1 cellular context compared by ENCODE assay signal in the genomic region with DNA sequence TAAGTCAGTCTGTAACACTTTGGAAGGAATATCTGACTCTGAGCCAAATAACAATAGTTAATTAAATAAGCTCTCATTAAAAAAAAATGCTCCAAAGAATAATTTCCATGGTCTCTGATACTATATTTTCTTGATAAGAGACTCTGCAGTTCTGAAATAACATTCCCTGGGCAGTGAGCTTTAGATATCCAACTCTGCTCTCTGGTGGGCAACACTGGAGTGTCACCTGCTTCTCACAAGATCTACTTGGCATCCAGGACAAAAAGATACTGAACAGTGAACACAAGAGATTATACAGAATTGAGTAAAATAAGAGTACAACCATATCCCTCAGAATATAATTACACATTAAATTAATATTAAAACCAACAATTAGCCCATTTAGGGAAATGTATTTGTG.
TF ChIP-seq lines count a peak whose summit lies in the region.

No MANE protein-coding gene starts in this region.

TF ChIP-seq in HCT116, 20 proteins besides CTCF, POLR2A, EP300 and RAD21 (continued from another document):
- TF ChIP-seq, protein P1, sequence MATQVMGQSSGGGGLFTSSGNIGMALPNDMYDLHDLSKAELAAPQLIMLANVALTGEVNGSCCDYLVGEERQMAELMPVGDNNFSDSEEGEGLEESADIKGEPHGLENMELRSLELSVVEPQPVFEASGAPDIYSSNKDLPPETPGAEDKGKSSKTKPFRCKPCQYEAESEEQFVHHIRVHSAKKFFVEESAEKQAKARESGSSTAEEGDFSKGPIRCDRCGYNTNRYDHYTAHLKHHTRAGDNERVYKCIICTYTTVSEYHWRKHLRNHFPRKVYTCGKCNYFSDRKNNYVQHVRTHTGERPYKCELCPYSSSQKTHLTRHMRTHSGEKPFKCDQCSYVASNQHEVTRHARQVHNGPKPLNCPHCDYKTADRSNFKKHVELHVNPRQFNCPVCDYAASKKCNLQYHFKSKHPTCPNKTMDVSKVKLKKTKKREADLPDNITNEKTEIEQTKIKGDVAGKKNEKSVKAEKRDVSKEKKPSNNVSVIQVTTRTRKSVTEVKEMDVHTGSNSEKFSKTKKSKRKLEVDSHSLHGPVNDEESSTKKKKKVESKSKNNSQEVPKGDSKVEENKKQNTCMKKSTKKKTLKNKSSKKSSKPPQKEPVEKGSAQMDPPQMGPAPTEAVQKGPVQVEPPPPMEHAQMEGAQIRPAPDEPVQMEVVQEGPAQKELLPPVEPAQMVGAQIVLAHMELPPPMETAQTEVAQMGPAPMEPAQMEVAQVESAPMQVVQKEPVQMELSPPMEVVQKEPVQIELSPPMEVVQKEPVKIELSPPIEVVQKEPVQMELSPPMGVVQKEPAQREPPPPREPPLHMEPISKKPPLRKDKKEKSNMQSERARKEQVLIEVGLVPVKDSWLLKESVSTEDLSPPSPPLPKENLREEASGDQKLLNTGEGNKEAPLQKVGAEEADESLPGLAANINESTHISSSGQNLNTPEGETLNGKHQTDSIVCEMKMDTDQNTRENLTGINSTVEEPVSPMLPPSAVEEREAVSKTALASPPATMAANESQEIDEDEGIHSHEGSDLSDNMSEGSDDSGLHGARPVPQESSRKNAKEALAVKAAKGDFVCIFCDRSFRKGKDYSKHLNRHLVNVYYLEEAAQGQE (IDR thresholded peaks at IDR 0.05; ENCODE audit: low read depth): no peak
- no peak for TF ChIP-seq CBX3 (IDR thresholded peaks at IDR 0.05; ENCODE audit: low read depth)
- TF ChIP-seq EZH2 (IDR thresholded peaks at IDR 0.05): no peak
- no peak for TF ChIP-seq SP1 (IDR thresholded peaks at IDR 0.05; ENCODE audit: low read depth)
- TF ChIP-seq, protein P2, sequence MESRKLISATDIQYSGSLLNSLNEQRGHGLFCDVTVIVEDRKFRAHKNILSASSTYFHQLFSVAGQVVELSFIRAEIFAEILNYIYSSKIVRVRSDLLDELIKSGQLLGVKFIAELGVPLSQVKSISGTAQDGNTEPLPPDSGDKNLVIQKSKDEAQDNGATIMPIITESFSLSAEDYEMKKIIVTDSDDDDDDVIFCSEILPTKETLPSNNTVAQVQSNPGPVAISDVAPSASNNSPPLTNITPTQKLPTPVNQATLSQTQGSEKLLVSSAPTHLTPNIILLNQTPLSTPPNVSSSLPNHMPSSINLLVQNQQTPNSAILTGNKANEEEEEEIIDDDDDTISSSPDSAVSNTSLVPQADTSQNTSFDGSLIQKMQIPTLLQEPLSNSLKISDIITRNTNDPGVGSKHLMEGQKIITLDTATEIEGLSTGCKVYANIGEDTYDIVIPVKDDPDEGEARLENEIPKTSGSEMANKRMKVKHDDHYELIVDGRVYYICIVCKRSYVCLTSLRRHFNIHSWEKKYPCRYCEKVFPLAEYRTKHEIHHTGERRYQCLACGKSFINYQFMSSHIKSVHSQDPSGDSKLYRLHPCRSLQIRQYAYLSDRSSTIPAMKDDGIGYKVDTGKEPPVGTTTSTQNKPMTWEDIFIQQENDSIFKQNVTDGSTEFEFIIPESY (IDR thresholded peaks at IDR 0.05; ENCODE audit: extremely low read depth, insufficient replicate concordance, low read length): no peak
- TF ChIP-seq ZNF274 (IDR thresholded peaks at IDR 0.05; ENCODE audit: low read depth, low read length): no peak
- TF ChIP-seq JUND (IDR thresholded peaks at IDR 0.05): no peak
- no peak for TF ChIP-seq FOSL1 (IDR thresholded peaks at IDR 0.05; ENCODE audit: low read depth)
- TF ChIP-seq, protein P3, sequence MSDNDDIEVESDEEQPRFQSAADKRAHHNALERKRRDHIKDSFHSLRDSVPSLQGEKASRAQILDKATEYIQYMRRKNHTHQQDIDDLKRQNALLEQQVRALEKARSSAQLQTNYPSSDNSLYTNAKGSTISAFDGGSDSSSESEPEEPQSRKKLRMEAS (IDR thresholded peaks at IDR 0.05): no peak
- TF ChIP-seq YY1 (IDR thresholded peaks at IDR 0.05; ENCODE audit: extremely low read depth, insufficient replicate concordance, low read depth, low read length): no peak
- no peak for TF ChIP-seq ELF1 (IDR thresholded peaks at IDR 0.05; ENCODE audit: borderline replicate concordance, low read depth)
- TF ChIP-seq ZFX (IDR thresholded peaks at IDR 0.05): no peak
- no peak for TF ChIP-seq POLR2AphosphoS5 (IDR thresholded peaks at IDR 0.05; ENCODE audit: low read depth, low read length)
